Comparison of ENCODE assay signal across 1 cellular context in the genomic region with DNA sequence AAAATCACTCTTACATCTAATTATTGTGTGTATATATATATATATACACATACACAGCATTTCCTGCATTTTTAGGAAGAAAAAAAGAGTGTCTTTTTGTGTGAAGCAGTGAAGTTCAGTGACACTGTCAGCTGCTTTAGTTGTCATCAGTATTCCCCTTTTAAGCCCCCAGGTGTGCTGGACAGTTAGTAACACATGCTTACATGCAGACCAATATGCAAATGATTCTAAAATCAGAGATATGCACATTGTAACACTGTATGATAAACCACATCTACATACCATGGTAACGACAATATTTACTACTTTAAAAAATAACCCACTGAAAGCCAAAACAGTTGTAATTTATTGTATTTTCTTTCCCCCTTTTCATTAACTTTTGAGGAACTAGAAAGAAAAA.
TF ChIP-seq lines count a peak whose summit lies in the region.

No MANE protein-coding gene starts in this region.

TF ChIP-seq in GM12878, 131 proteins besides CTCF, POLR2A, EP300 and RAD21:
- TF ChIP-seq GABPA (IDR thresholded peaks at IDR 0.05; ENCODE audit: low read depth) (no peak), POU2F2 (IDR thresholded peaks at IDR 0.05; ENCODE audit: borderline replicate concordance, low read depth, low read length) (0 out of 3 replicates have a peak, but pooled peaks have one; percentile 12), ZNF24 (IDR thresholded peaks at IDR 0.05) (0 out of 2 replicates have a peak, but pooled peaks have one; percentile 30), PAX8 (IDR thresholded peaks at IDR 0.05) (no peak), RELA (IDR thresholded peaks at IDR 0.05; ENCODE audit: borderline replicate concordance, partially characterized antibody) (no peak), CBX5 (IDR thresholded peaks at IDR 0.05; ENCODE audit: low read depth) (no peak), BHLHE40 (IDR thresholded peaks at IDR 0.05; ENCODE audit: borderline replicate concordance in 1 of 2, low read depth in 2 of 2, low read length in 1 of 2) (peak in 1 of 2 experiments; percentile 40; a peak in 1 of 4 replicates), LARP7 (IDR thresholded peaks at IDR 0.05) (no peak), CEBPB (IDR thresholded peaks at IDR 0.05; ENCODE audit: borderline replicate concordance in 1 of 2, low read depth in 2 of 2, low read length in 2 of 2) (no peak), BRCA1 (IDR thresholded peaks at IDR 0.05; ENCODE audit: low read depth, low read length) (no peak), MYB (IDR thresholded peaks at IDR 0.05; ENCODE audit: borderline replicate concordance, low read depth, low read length) (0 out of 2 replicates have a peak, but pooled peaks have one; percentile 29), IRF4 (IDR thresholded peaks at IDR 0.05; ENCODE audit: low read depth, low read length) (no peak)
- TF ChIP-seq, protein P1, sequence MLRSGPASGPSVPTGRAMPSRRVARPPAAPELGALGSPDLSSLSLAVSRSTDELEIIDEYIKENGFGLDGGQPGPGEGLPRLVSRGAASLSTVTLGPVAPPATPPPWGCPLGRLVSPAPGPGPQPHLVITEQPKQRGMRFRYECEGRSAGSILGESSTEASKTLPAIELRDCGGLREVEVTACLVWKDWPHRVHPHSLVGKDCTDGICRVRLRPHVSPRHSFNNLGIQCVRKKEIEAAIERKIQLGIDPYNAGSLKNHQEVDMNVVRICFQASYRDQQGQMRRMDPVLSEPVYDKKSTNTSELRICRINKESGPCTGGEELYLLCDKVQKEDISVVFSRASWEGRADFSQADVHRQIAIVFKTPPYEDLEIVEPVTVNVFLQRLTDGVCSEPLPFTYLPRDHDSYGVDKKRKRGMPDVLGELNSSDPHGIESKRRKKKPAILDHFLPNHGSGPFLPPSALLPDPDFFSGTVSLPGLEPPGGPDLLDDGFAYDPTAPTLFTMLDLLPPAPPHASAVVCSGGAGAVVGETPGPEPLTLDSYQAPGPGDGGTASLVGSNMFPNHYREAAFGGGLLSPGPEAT (IDR thresholded peaks at IDR 0.05; ENCODE audit: low read depth) = peak; percentile 63; the same call in 1 of the 2 replicates
- TF ChIP-seq, protein P2, sequence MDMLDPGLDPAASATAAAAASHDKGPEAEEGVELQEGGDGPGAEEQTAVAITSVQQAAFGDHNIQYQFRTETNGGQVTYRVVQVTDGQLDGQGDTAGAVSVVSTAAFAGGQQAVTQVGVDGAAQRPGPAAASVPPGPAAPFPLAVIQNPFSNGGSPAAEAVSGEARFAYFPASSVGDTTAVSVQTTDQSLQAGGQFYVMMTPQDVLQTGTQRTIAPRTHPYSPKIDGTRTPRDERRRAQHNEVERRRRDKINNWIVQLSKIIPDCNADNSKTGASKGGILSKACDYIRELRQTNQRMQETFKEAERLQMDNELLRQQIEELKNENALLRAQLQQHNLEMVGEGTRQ (IDR thresholded peaks at IDR 0.05; ENCODE audit: borderline replicate concordance, low read depth, low read length) = no peak
- TF ChIP-seq, protein P3, sequence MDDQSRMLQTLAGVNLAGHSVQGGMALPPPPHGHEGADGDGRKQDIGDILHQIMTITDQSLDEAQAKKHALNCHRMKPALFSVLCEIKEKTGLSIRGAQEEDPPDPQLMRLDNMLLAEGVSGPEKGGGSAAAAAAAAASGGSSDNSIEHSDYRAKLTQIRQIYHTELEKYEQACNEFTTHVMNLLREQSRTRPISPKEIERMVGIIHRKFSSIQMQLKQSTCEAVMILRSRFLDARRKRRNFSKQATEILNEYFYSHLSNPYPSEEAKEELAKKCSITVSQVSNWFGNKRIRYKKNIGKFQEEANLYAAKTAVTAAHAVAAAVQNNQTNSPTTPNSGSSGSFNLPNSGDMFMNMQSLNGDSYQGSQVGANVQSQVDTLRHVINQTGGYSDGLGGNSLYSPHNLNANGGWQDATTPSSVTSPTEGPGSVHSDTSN (IDR thresholded peaks at IDR 0.05; ENCODE audit: insufficient replicate concordance, low read depth, low read length) = no peak
